Comparison of ENCODE assay signal across 24 cellular contexts in the genomic region with DNA sequence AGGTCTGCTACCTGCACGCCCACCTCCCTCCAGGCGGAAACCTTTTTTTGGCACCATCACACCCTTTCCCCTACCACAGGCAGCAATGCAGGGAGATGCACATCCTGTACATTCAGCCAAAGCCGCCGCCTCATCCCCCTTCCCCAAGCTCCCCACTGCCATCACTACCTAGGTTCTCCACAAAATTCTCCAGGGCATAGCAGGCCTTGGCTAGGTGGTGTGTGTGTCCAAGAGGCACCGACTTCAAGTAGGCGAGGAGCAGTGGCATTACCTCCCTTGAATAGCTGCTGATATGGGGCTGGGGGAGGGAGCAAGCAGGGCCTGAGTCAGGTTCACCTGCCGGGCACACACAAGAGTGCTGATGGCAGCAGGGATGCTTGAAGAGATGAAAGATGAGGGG. TPM values are rescaled to one million over a fixed set of nuclear protein-coding genes. Genes with fewer than 3 reads are reported as not detected.
DNase-seq lines count a peak whose midpoint lies in the region; ATAC-seq, FAIRE-seq and TF ChIP-seq lines count a peak whose summit lies in the region.
"Had no signal": no experiment of that assay in that cellular context is flagged by ENCODE, and none has a peak within 500 bp of the region (broad histone marks: within the 10 kb centered on the region; RNA-seq: fewer than 3 reads in every experiment).

No MANE protein-coding gene starts in this region.

- no peak overlapping the region for H2BK12ac ChIP-seq in neuronal stem cell (ENCODE audit: low read length)

- TF ChIP-seq CTCF in Caco-2 (IDR thresholded peaks at IDR 0.05; ENCODE audit: insufficient read depth in 1 of 2, low read depth in 1 of 2, low read length in 1 of 2, severe bottlenecking in 1 of 2, unreplicated experiment in 1 of 2) = no peak
- no peak for TF ChIP-seq CTCF in HepG2 (CRISPR knock-in tag; IDR thresholded peaks at IDR 0.05)
- no peak for TF ChIP-seq CTCF in Calu3 (IDR thresholded peaks at IDR 0.05; ENCODE audit: unreplicated experiment)
- TF ChIP-seq CTCF in heart left ventricle (IDR thresholded peaks at IDR 0.05) = no peak

- peaks cover 3% of the 10 kb centered on the region for H3K36me3 ChIP-seq in Caco-2 (ENCODE audit: control insufficient read depth, insufficient read depth, low read length)
- peaks cover 73 to 77% of the 10 kb centered on the region in 2 experiments for H3K36me3 ChIP-seq in HepG2 (replicated peaks in 1 of 2; ENCODE audit: control insufficient read depth in 1 of 2, insufficient read depth in 2 of 2, low read length in 2 of 2)
- peaks cover 64 to 80% of the 10 kb centered on the region in 2 donors for H3K36me3 ChIP-seq in neuronal stem cell (replicated peaks in 1 of 2; ENCODE audit: control insufficient read depth in 2 of 2, insufficient read depth in 2 of 2, low read length in 2 of 2)
- peaks cover 4 to 76% (median 57%) of the 10 kb centered on the region in 9 donors for H3K36me3 ChIP-seq in heart left ventricle

- H3K79me2 ChIP-seq in HepG2 (ENCODE audit: insufficient read depth, low read length) = peaks cover 15% of the 10 kb centered on the region

- no peak overlapping the region for H4K91ac ChIP-seq in neuronal stem cell (ENCODE audit: low read depth, low read length, poor library complexity)

- H3K4me3 Mint-ChIP-seq in Caco-2 (ENCODE audit: unreplicated experiment) (no peak overlapping the region), Calu3 (ENCODE audit: low read depth, unreplicated experiment) (no peak overlapping the region)
- H3K4me3 Mint-ChIP-seq: GM23338 had no signal

- H3K27ac Mint-ChIP-seq in Caco-2 (ENCODE audit: unreplicated experiment) (peak overlapping the region; percentile 59), Calu3 (ENCODE audit: unreplicated experiment) (no peak overlapping the region)
- H3K27ac Mint-ChIP-seq: GM23338 had no signal

- DNase-seq in Caco-2 (no peak), GM12891 (ENCODE audit: insufficient read length, low spot score) (no peak), HepG2 (ENCODE audit: low spot score) (no peak), neuronal stem cell (ENCODE audit: low spot score) (no peak), Calu3 (no peak), heart left ventricle (no peak), RKO (ENCODE audit: low spot score) (no peak)
- DNase-seq: ACHN; BE2C; C1 segment of cervical spinal cord; CD4-positive, CD25-positive, alpha-beta regulatory T cell; CD8-positive, alpha-beta memory T cell; COR-L47; DND-41; EL; HCEC 1CT; IMR-90 had no signal

- WGBS in HepG2 (ENCODE audit: low lambda C conversion rate) = 97% methylated on average over 7 of the region's 7 CpGs
- WGBS in neuronal stem cell (ENCODE audit: extremely low coverage in 2 of 2, insufficient read length in 2 of 2, insufficient replicate concordance in 1 of 2), 2 donors = no CpG with 5 or more reads among the region's 7 CpGs
- WGBS in heart left ventricle, 4 donors = 94 to 97% (median 95%) methylated on average over 7 of the region's 7 CpGs

- ATAC-seq in HepG2 (no peak), heart left ventricle (no peak)
- ATAC-seq: GM23338, K562 had no signal

- H3K27me3 Mint-ChIP-seq in Caco-2 (ENCODE audit: insufficient read depth, unreplicated experiment) (no peaks in the 10 kb centered on the region), Calu3 (ENCODE audit: unreplicated experiment) (no peaks in the 10 kb centered on the region)
- H3K27me3 Mint-ChIP-seq: CD8-positive, alpha-beta memory T cell had no signal

- TF ChIP-seq EP300 in HepG2 (IDR thresholded peaks at IDR 0.05; ENCODE audit: low read depth in 2 of 2, low read length in 2 of 2) = no peak
- no peak for TF ChIP-seq EP300 in HepG2 (CRISPR knock-in tag; IDR thresholded peaks at IDR 0.05; ENCODE audit: borderline replicate concordance)

- CTCF ChIA-PET in Caco-2 (lab: Charles Lee) = no interaction called here
- CTCF ChIA-PET in HepG2 (lab: Yijun Ruan, JAX; ENCODE audit: low intra/inter-chr PET ratio, low total read pairs) = no interaction called here
- CTCF ChIA-PET in Calu3 (lab: Charles Lee) = no interaction called here

- peak overlapping the region; percentile 20 for H2BK5ac ChIP-seq in neuronal stem cell (ENCODE audit: low read length)

- H3K18ac ChIP-seq in neuronal stem cell (ENCODE audit: low read length) = no peak overlapping the region

- H3K4me2 ChIP-seq in HepG2 (ENCODE audit: low read depth, low read length) (no peak overlapping the region), neuronal stem cell (ENCODE audit: insufficient read depth, low read length, poor library complexity, severe bottlenecking) (no peak overlapping the region)
- H3K4me2 ChIP-seq: GM23338 had no signal

- no peaks in the 10 kb centered on the region for H3K9me3 Mint-ChIP-seq in Caco-2 (ENCODE audit: unreplicated experiment)
- no peaks in the 10 kb centered on the region for H3K9me3 Mint-ChIP-seq in Calu3 (ENCODE audit: low read depth, unreplicated experiment)
- H3K9me3 Mint-ChIP-seq: CD4-positive, CD25-positive, alpha-beta regulatory T cell; CD8-positive, alpha-beta memory T cell had no signal

- H3K27ac ChIP-seq in HepG2 (ENCODE audit: extremely low read length, insufficient read depth, low read length) (no peak overlapping the region), neuronal stem cell (replicated peaks; ENCODE audit: low read length) (no peak overlapping the region), heart left ventricle (no peak overlapping the region)
- H3K27ac ChIP-seq: HL-60 had no signal

- no peak overlapping the region for H3K14ac ChIP-seq in neuronal stem cell (ENCODE audit: low read length)

- no peaks in the 10 kb centered on the region for H3K27me3 ChIP-seq in Caco-2 (replicated peaks; ENCODE audit: control insufficient read depth, insufficient read depth, low read length)
- H3K27me3 ChIP-seq in HepG2 (ENCODE audit: control insufficient read depth in 1 of 2, insufficient read depth in 2 of 2, low read length in 2 of 2) = no peaks in the 10 kb centered on the region
- no peaks in the 10 kb centered on the region for H3K27me3 ChIP-seq in neuronal stem cell (ENCODE audit: control insufficient read depth in 3 of 3, insufficient read depth in 3 of 3, low read depth in 1 of 3, low read length in 3 of 3)
- H3K27me3 ChIP-seq in heart left ventricle = no peaks in the 10 kb centered on the region
- H3K27me3 ChIP-seq: BE2C had no signal

- H3K4me3 ChIP-seq in Caco-2 (ENCODE audit: low read depth, low read length) (no peak overlapping the region), HepG2 (replicated peaks in 1 of 3; ENCODE audit: insufficient read depth in 1 of 3, low read depth in 2 of 3, low read length in 3 of 3) (no peak overlapping the region), neuronal stem cell (ENCODE audit: low read length in 2 of 2) (no peak overlapping the region), heart left ventricle (no peak overlapping the region)
- H3K4me3 ChIP-seq: GM23338, K562 had no signal

- H3K36me3 Mint-ChIP-seq in Caco-2 (ENCODE audit: insufficient read depth, unreplicated experiment) (peaks cover 62% of the 10 kb centered on the region), Calu3 (ENCODE audit: insufficient read depth, unreplicated experiment) (peaks cover 78% of the 10 kb centered on the region)

- intact Hi-C loops in Caco-2 (cut with micrococcal nuclease; ENCODE audit: unreplicated experiment) (no loop called here), HepG2 (cut with micrococcal nuclease; ENCODE audit: unreplicated experiment) (no loop called here), Calu3 (cut with micrococcal nuclease; ENCODE audit: unreplicated experiment) (no loop called here), heart left ventricle (cut with DNase I) (no loop called here)

- no peak for TF ChIP-seq RAD21 in HepG2 (CRISPR knock-in tag; IDR thresholded peaks at IDR 0.05)

- no peak overlapping the region for H3K4ac ChIP-seq in neuronal stem cell (ENCODE audit: low read length)

- H3K23ac ChIP-seq in neuronal stem cell (ENCODE audit: low read depth, low read length, poor library complexity) = no peak overlapping the region

- no TSS peak for BruUV-seq in Caco-2 (replicated peaks; lab: Mats Ljungman, UMichigan)
- no TSS peak for BruUV-seq in HepG2 (replicated peaks; lab: Mats Ljungman, UMichigan)
- BruUV-seq in Calu3 (replicated peaks; lab: Mats Ljungman, UMichigan) = no TSS peak

- H3K9me3 ChIP-seq in Caco-2 (no peaks in the 10 kb centered on the region), HepG2 (ENCODE audit: low read length) (no peaks in the 10 kb centered on the region), neuronal stem cell (replicated peaks in 1 of 2; ENCODE audit: control insufficient read depth in 2 of 2, insufficient read depth in 1 of 2, low read depth in 1 of 2, low read length in 2 of 2) (no peaks in the 10 kb centered on the region), heart left ventricle (no peaks in the 10 kb centered on the region)
- H3K9me3 ChIP-seq: BE2C had no signal

- H2BK120ac ChIP-seq in neuronal stem cell (ENCODE audit: low read depth, low read length) = no peak overlapping the region

- H3K9ac ChIP-seq in HepG2 (ENCODE audit: insufficient read depth, low read depth, low read length) (no peak overlapping the region), neuronal stem cell (ENCODE audit: low read depth, low read length, poor library complexity) (peak overlapping the region; percentile 34)

- no peak overlapping the region for H2AFZ ChIP-seq in HepG2 (ENCODE audit: low read length)
- H2AFZ ChIP-seq in neuronal stem cell (ENCODE audit: low read length) = no peak overlapping the region
- H2AFZ ChIP-seq: GM23338 had no signal

- no peaks in the 10 kb centered on the region for H4K20me1 ChIP-seq in HepG2 (ENCODE audit: insufficient read depth, low read length)

- no peaks in the 10 kb centered on the region for H3K4me1 ChIP-seq in Caco-2
- peaks cover 24% of the 10 kb centered on the region for H3K4me1 ChIP-seq in HepG2 (ENCODE audit: insufficient read depth, low read length)
- H3K4me1 ChIP-seq in neuronal stem cell (ENCODE audit: control insufficient read depth in 2 of 2, insufficient read depth in 1 of 2, low read depth in 1 of 2, low read length in 2 of 2) = peaks cover 4 to 7% of the 10 kb centered on the region in 2 donors
- peaks cover 0 to 31% (median 17%) of the 10 kb centered on the region in 12 donors for H3K4me1 ChIP-seq in heart left ventricle
- H3K4me1 ChIP-seq: BE2C had no signal

- TF ChIP-seq POLR2A in GM12891 (IDR thresholded peaks at IDR 0.05; ENCODE audit: low read depth, low read length) = no peak
- TF ChIP-seq POLR2A in HepG2 (IDR thresholded peaks at IDR 0.05; ENCODE audit: insufficient read depth in 1 of 2, low read depth in 2 of 2, low read length in 2 of 2) = no peak; a peak in 1 of 4 replicates
- TF ChIP-seq POLR2A in heart left ventricle (IDR thresholded peaks at IDR 0.05) = no peak

- H2BK15ac ChIP-seq in neuronal stem cell (ENCODE audit: low read length) = no peak overlapping the region

- no peak overlapping the region for H4K8ac ChIP-seq in neuronal stem cell (ENCODE audit: low read depth, low read length)

- in situ Hi-C loops in HepG2 (cut with HindIII; ENCODE audit: extremely low pct_ligation_motif_present, low pct_unique_long_range_greater_than_20kb) = no loop called here

- FAIRE-seq in GM12891 (lab: Jason Lieb, UNC) (no peak), HepG2 (lab: Jason Lieb, UNC) (no peak)
- FAIRE-seq: A204.1, H54, K562 had no signal

- H3K79me1 ChIP-seq in neuronal stem cell (ENCODE audit: low read depth, low read length) = peaks cover 11% of the 10 kb centered on the region

- H3K4me1 Mint-ChIP-seq in Caco-2 (ENCODE audit: low read depth, unreplicated experiment) (peaks cover 14% of the 10 kb centered on the region), Calu3 (ENCODE audit: low read depth, unreplicated experiment) (peaks cover 22% of the 10 kb centered on the region)

- POLR2A ChIA-PET in Caco-2 (lab: Charles Lee) = no interaction called here
- POLR2A ChIA-PET in HepG2 (lab: Yijun Ruan, JAX) = interaction anchor here (0.9 to 8.1 kb wide), 7 partner anchors 10 to 44 kb away, joined by 3 to 53 read pairs (median 4); partner anchors contain the start of genes CHMP4A, EMC9, IRF9 and TM9SF1

- H2AK5ac ChIP-seq in neuronal stem cell (ENCODE audit: low read depth, low read length) = no peak overlapping the region

RNA-seq across cellular contexts. Expression of gene IPO4, which starts 3.6 kb away (rescaled TPM):
- total RNA-seq in Caco-2 (2022) = 85.4 and 95.8 TPM in 2 replicates
- polyA plus RNA-seq in GM12891 (2012; ENCODE audit: low read depth, missing spikeins) = 37.2 TPM
- 149 and 179 TPM in 2 replicates for total RNA-seq in HepG2 (2016; rRNA removed; fragmentation: Illumina TruSeq; extraction: Trizol)
- 58.9 and 61.8 TPM in 2 replicates for total RNA-seq in HepG2 (2016; cell fraction: cytosol; rRNA removed; fragmentation: Illumina TruSeq; extraction: Trizol; ENCODE audit: low read depth)
- total RNA-seq in HepG2 (2016; cell fraction: insoluble cytoplasmic fraction; rRNA removed; fragmentation: Illumina TruSeq; extraction: Trizol) = 119 and 190 TPM in 2 replicates
- total RNA-seq in HepG2 (2016; cell fraction: membrane; rRNA removed; fragmentation: Illumina TruSeq; extraction: Trizol) = 54.8 and 63.8 TPM in 2 replicates
- 147 and 162 TPM in 2 replicates for total RNA-seq in HepG2 (2016; cell fraction: nucleus; rRNA removed; fragmentation: Illumina TruSeq; extraction: Trizol)
- 37.4 and 39.0 TPM in 2 replicates for polyA plus RNA-seq in HepG2 (2011; rRNA removed)
- 22.1 and 40.0 TPM in 2 replicates for polyA plus RNA-seq in HepG2 (2011; cell fraction: cytosol; rRNA removed)
- 186 and 239 TPM in 2 replicates for polyA plus RNA-seq in HepG2 (2011; cell fraction: nucleus; rRNA removed)
- 42.9 and 46.8 TPM in 2 replicates for polyA plus RNA-seq in HepG2 (2012)
- polyA plus RNA-seq in HepG2 (2016; cell fraction: cytosol; fragmentation: Illumina TruSeq; extraction: Trizol; ENCODE audit: low read depth) = 17.6 and 17.8 TPM in 2 replicates
- 88.5 and 118 TPM in 2 replicates for polyA plus RNA-seq in HepG2 (2016; cell fraction: insoluble cytoplasmic fraction; fragmentation: Illumina TruSeq; extraction: Trizol; ENCODE audit: low read depth)
- 32.2 and 38.2 TPM in 2 replicates for polyA plus RNA-seq in HepG2 (2016; cell fraction: membrane; fragmentation: Illumina TruSeq; extraction: Trizol; ENCODE audit: low read depth)
- 185 and 227 TPM in 2 replicates for polyA plus RNA-seq in HepG2 (2016; cell fraction: nucleus; fragmentation: Illumina TruSeq; extraction: Trizol; ENCODE audit: insufficient read depth, low read depth)
- 52.8 and 135 TPM in 2 replicates for polyA minus RNA-seq in HepG2 (2011; rRNA and poly(A)+ RNA removed; ENCODE audit: low replicate concordance)
- polyA minus RNA-seq in HepG2 (2011; cell fraction: cytosol; rRNA and poly(A)+ RNA removed) = 34.0 and 43.7 TPM in 2 replicates
- polyA minus RNA-seq in HepG2 (2011; cell fraction: nucleus; rRNA and poly(A)+ RNA removed) = 176 and 190 TPM in 2 replicates
- 17.5 TPM for polyA plus RNA-seq in neuronal stem cell (2013, experiment 1 of 2)
- polyA plus RNA-seq in neuronal stem cell (2013, experiment 2 of 2) = 17.9 TPM
- 82.6 and 86.4 TPM in 2 replicates for total RNA-seq in Calu3 (2022)
- total RNA-seq in heart left ventricle = 10 to 100 TPM in 8 of 9 donors, 1 to 10 TPM in 1; 9.1 to 25.6 (median 17.2) TPM
- 10 to 100 TPM in 1 of 2 donors, 1 to 10 TPM in 1; 1.8 to 40.0 TPM for polyA plus RNA-seq in heart left ventricle

RNA-seq across cellular contexts. Expression of gene TM9SF1, which starts 10.2 kb away (rescaled TPM):
- total RNA-seq in Caco-2 (2022) (41.9 and 47.1 TPM in 2 replicates), HepG2 (2016; rRNA removed; fragmentation: Illumina TruSeq; extraction: Trizol) (56.4 and 110 TPM in 2 replicates), Calu3 (2022) (68.0 and 70.9 TPM in 2 replicates), heart left ventricle (10 to 100 TPM; 15.4 to 32.3 (median 26.3) TPM)
- 14.7 TPM for polyA plus RNA-seq in GM12891 (2012; ENCODE audit: low read depth, missing spikeins)
- 19.9 and 23.1 TPM in 2 replicates for total RNA-seq in HepG2 (2016; cell fraction: cytosol; rRNA removed; fragmentation: Illumina TruSeq; extraction: Trizol; ENCODE audit: low read depth)
- 52.8 and 116 TPM in 2 replicates for total RNA-seq in HepG2 (2016; cell fraction: insoluble cytoplasmic fraction; rRNA removed; fragmentation: Illumina TruSeq; extraction: Trizol)
- 50.6 and 55.0 TPM in 2 replicates for total RNA-seq in HepG2 (2016; cell fraction: membrane; rRNA removed; fragmentation: Illumina TruSeq; extraction: Trizol)
- total RNA-seq in HepG2 (2016; cell fraction: nucleus; rRNA removed; fragmentation: Illumina TruSeq; extraction: Trizol) = 105 and 124 TPM in 2 replicates
- polyA plus RNA-seq in HepG2 (2011; rRNA removed) (83.2 and 85.1 TPM in 2 replicates), heart left ventricle (10 to 100 TPM in 1 of 2 donors, 1 to 10 TPM in 1; 6.1 to 52.8 TPM)
- polyA plus RNA-seq in HepG2 (2011; cell fraction: cytosol; rRNA removed) = 99.8 and 110 TPM in 2 replicates
- 60.5 and 61.2 TPM in 2 replicates for polyA plus RNA-seq in HepG2 (2011; cell fraction: nucleus; rRNA removed)
- 37.9 and 82.6 TPM in 2 replicates for polyA plus RNA-seq in HepG2 (2012)
- polyA plus RNA-seq in HepG2 (2016; cell fraction: cytosol; fragmentation: Illumina TruSeq; extraction: Trizol; ENCODE audit: low read depth) = 25.1 and 31.5 TPM in 2 replicates
- polyA plus RNA-seq in HepG2 (2016; cell fraction: insoluble cytoplasmic fraction; fragmentation: Illumina TruSeq; extraction: Trizol; ENCODE audit: low read depth) = 44.2 and 50.2 TPM in 2 replicates
- 32.9 and 38.1 TPM in 2 replicates for polyA plus RNA-seq in HepG2 (2016; cell fraction: membrane; fragmentation: Illumina TruSeq; extraction: Trizol; ENCODE audit: low read depth)
- 112 and 131 TPM in 2 replicates for polyA plus RNA-seq in HepG2 (2016; cell fraction: nucleus; fragmentation: Illumina TruSeq; extraction: Trizol; ENCODE audit: insufficient read depth, low read depth)
- polyA minus RNA-seq in HepG2 (2011; rRNA and poly(A)+ RNA removed; ENCODE audit: low replicate concordance) = 117 and 251 TPM in 2 replicates
- polyA minus RNA-seq in HepG2 (2011; cell fraction: cytosol; rRNA and poly(A)+ RNA removed) = 36.8 and 39.3 TPM in 2 replicates
- 51.2 and 53.7 TPM in 2 replicates for polyA minus RNA-seq in HepG2 (2011; cell fraction: nucleus; rRNA and poly(A)+ RNA removed)
- polyA plus RNA-seq in neuronal stem cell (2013, experiment 1 of 2) = 20.4 TPM
- polyA plus RNA-seq in neuronal stem cell (2013, experiment 2 of 2) = 19.4 TPM

RNA-seq across cellular contexts. Expression of gene REC8, which starts 13.1 kb away (rescaled TPM):
- total RNA-seq in Caco-2 (2022) = 8.4 and 10.6 TPM in 2 replicates
- polyA plus RNA-seq in GM12891 (2012; ENCODE audit: low read depth, missing spikeins) = 55.7 TPM
- 3.4 TPM in 1 of 2 replicates, not detected in the other for total RNA-seq in HepG2 (2016; rRNA removed; fragmentation: Illumina TruSeq; extraction: Trizol)
- total RNA-seq in HepG2 (2016; cell fraction: cytosol; rRNA removed; fragmentation: Illumina TruSeq; extraction: Trizol; ENCODE audit: low read depth) = 0.88 and 2.8 TPM in 2 replicates
- 4.4 TPM in 1 of 2 replicates, not detected in the other for total RNA-seq in HepG2 (2016; cell fraction: insoluble cytoplasmic fraction; rRNA removed; fragmentation: Illumina TruSeq; extraction: Trizol)
- total RNA-seq in HepG2 (2016; cell fraction: membrane; rRNA removed; fragmentation: Illumina TruSeq; extraction: Trizol) = 0.65 and 1.1 TPM in 2 replicates
- 3.5 and 4.1 TPM in 2 replicates for total RNA-seq in HepG2 (2016; cell fraction: nucleus; rRNA removed; fragmentation: Illumina TruSeq; extraction: Trizol)
- 14.7 and 17.3 TPM in 2 replicates for polyA plus RNA-seq in HepG2 (2011; rRNA removed)
- polyA plus RNA-seq in HepG2 (2011; cell fraction: cytosol; rRNA removed) = 1.6 and 1.9 TPM in 2 replicates
- polyA plus RNA-seq in HepG2 (2011; cell fraction: nucleus; rRNA removed) = 115 and 125 TPM in 2 replicates
- 11.8 and 22.4 TPM in 2 replicates for polyA plus RNA-seq in HepG2 (2012)
- 0.43 and 1.0 TPM in 2 replicates for polyA plus RNA-seq in HepG2 (2016; cell fraction: cytosol; fragmentation: Illumina TruSeq; extraction: Trizol; ENCODE audit: low read depth)
- 0.52 TPM in 1 of 2 replicates, not detected in the other for polyA plus RNA-seq in HepG2 (2016; cell fraction: insoluble cytoplasmic fraction; fragmentation: Illumina TruSeq; extraction: Trizol; ENCODE audit: low read depth)
- 0.33 and 0.55 TPM in 2 replicates for polyA plus RNA-seq in HepG2 (2016; cell fraction: membrane; fragmentation: Illumina TruSeq; extraction: Trizol; ENCODE audit: low read depth)
- polyA plus RNA-seq in HepG2 (2016; cell fraction: nucleus; fragmentation: Illumina TruSeq; extraction: Trizol; ENCODE audit: insufficient read depth, low read depth) = 13.8 and 21.1 TPM in 2 replicates
- 4.1 and 10.9 TPM in 2 replicates for polyA minus RNA-seq in HepG2 (2011; rRNA and poly(A)+ RNA removed; ENCODE audit: low replicate concordance)
- polyA minus RNA-seq in HepG2 (2011; cell fraction: cytosol; rRNA and poly(A)+ RNA removed) = 1.6 TPM in 1 of 2 replicates, not detected in the other
- 30.3 and 38.2 TPM in 2 replicates for polyA minus RNA-seq in HepG2 (2011; cell fraction: nucleus; rRNA and poly(A)+ RNA removed)
- polyA plus RNA-seq in neuronal stem cell (2013, experiment 1 of 2) = 82.2 TPM
- 80.0 TPM for polyA plus RNA-seq in neuronal stem cell (2013, experiment 2 of 2)
- 37.5 and 42.7 TPM in 2 replicates for total RNA-seq in Calu3 (2022)
- total RNA-seq in heart left ventricle = 10 to 100 TPM in 2 of 9 donors, 1 to 10 TPM in 6, under 1 TPM in 1; 0.32 to 25.3 (median 4.4) TPM
- polyA plus RNA-seq in heart left ventricle = 1 to 10 TPM; 2.2 to 4.8 TPM

RNA-seq across cellular contexts. Expression of gene TSSK4, which starts 20.5 kb away (rescaled TPM):
- total RNA-seq in Caco-2 (2022) (not detected in 2 replicates), HepG2 (2016; rRNA removed; fragmentation: Illumina TruSeq; extraction: Trizol) (0.44 TPM in 1 of 2 replicates, not detected in the other), Calu3 (2022) (0.47 TPM in 1 of 2 replicates, not detected in the other), heart left ventricle (under 1 TPM in 1 of 9 donors, not detected in 8; 0.19 TPM)
- 2.0 TPM for polyA plus RNA-seq in GM12891 (2012; ENCODE audit: low read depth, missing spikeins)
- total RNA-seq in HepG2 (2016; cell fraction: cytosol; rRNA removed; fragmentation: Illumina TruSeq; extraction: Trizol; ENCODE audit: low read depth) = not detected in 2 replicates
- 0.19 TPM in 1 of 2 replicates, not detected in the other for total RNA-seq in HepG2 (2016; cell fraction: insoluble cytoplasmic fraction; rRNA removed; fragmentation: Illumina TruSeq; extraction: Trizol)
- not detected in 2 replicates for total RNA-seq in HepG2 (2016; cell fraction: membrane; rRNA removed; fragmentation: Illumina TruSeq; extraction: Trizol)
- total RNA-seq in HepG2 (2016; cell fraction: nucleus; rRNA removed; fragmentation: Illumina TruSeq; extraction: Trizol) = 0.78 TPM in 1 of 2 replicates, not detected in the other
- polyA plus RNA-seq in HepG2 (2011; rRNA removed) (0.08 and 0.14 TPM in 2 replicates), heart left ventricle (under 1 TPM in 1 of 2 donors, not detected in 1; 0.23 TPM)
- polyA plus RNA-seq in HepG2 (2011; cell fraction: cytosol; rRNA removed) = 0.04 and 0.10 TPM in 2 replicates
- 1.0 and 1.1 TPM in 2 replicates for polyA plus RNA-seq in HepG2 (2011; cell fraction: nucleus; rRNA removed)
- 3.3 and 4.1 TPM in 2 replicates for polyA plus RNA-seq in HepG2 (2012)
- polyA plus RNA-seq in HepG2 (2016; cell fraction: cytosol; fragmentation: Illumina TruSeq; extraction: Trizol; ENCODE audit: low read depth) = 0.21 TPM in 1 of 2 replicates, not detected in the other
- polyA plus RNA-seq in HepG2 (2016; cell fraction: insoluble cytoplasmic fraction; fragmentation: Illumina TruSeq; extraction: Trizol; ENCODE audit: low read depth) = not detected in 2 replicates
- polyA plus RNA-seq in HepG2 (2016; cell fraction: membrane; fragmentation: Illumina TruSeq; extraction: Trizol; ENCODE audit: low read depth) = 0.26 TPM in 1 of 2 replicates, not detected in the other
- not detected in 2 replicates for polyA plus RNA-seq in HepG2 (2016; cell fraction: nucleus; fragmentation: Illumina TruSeq; extraction: Trizol; ENCODE audit: insufficient read depth, low read depth)
- polyA minus RNA-seq in HepG2 (2011; rRNA and poly(A)+ RNA removed; ENCODE audit: low replicate concordance) = 1.7 and 2.4 TPM in 2 replicates
- not detected in 2 replicates for polyA minus RNA-seq in HepG2 (2011; cell fraction: cytosol; rRNA and poly(A)+ RNA removed)
- 3.2 and 5.0 TPM in 2 replicates for polyA minus RNA-seq in HepG2 (2011; cell fraction: nucleus; rRNA and poly(A)+ RNA removed)
- 0.06 TPM for polyA plus RNA-seq in neuronal stem cell (2013, experiment 1 of 2)
- polyA plus RNA-seq in neuronal stem cell (2013, experiment 2 of 2) = 0.07 TPM
- total RNA-seq: G401, HT1080, IMR-90, K562 had no signal
- polyA plus RNA-seq: IMR-90 had no signal

RNA-seq across cellular contexts. Expression of gene IRF9, which starts 23.9 kb away (rescaled TPM):
- total RNA-seq in Caco-2 (2022) (54.1 and 55.4 TPM in 2 replicates), HepG2 (2016; rRNA removed; fragmentation: Illumina TruSeq; extraction: Trizol) (13.8 and 14.9 TPM in 2 replicates), Calu3 (2022) (124 and 184 TPM in 2 replicates), heart left ventricle (100 to 1,000 TPM in 1 of 9 donors, 10 to 100 TPM in 8; 23.4 to 169 (median 29.8) TPM)
- polyA plus RNA-seq in GM12891 (2012; ENCODE audit: low read depth, missing spikeins) = 115 TPM
- total RNA-seq in HepG2 (2016; cell fraction: cytosol; rRNA removed; fragmentation: Illumina TruSeq; extraction: Trizol; ENCODE audit: low read depth) = 13.0 and 16.4 TPM in 2 replicates
- total RNA-seq in HepG2 (2016; cell fraction: insoluble cytoplasmic fraction; rRNA removed; fragmentation: Illumina TruSeq; extraction: Trizol) = 11.5 and 20.0 TPM in 2 replicates
- total RNA-seq in HepG2 (2016; cell fraction: membrane; rRNA removed; fragmentation: Illumina TruSeq; extraction: Trizol) = 9.6 and 12.0 TPM in 2 replicates
- total RNA-seq in HepG2 (2016; cell fraction: nucleus; rRNA removed; fragmentation: Illumina TruSeq; extraction: Trizol) = 24.8 and 26.7 TPM in 2 replicates
- polyA plus RNA-seq in HepG2 (2011; rRNA removed) (49.7 and 60.9 TPM in 2 replicates), heart left ventricle (10 to 100 TPM; 26.6 to 30.4 TPM)
- 22.0 and 25.7 TPM in 2 replicates for polyA plus RNA-seq in HepG2 (2011; cell fraction: cytosol; rRNA removed)
- 220 and 221 TPM in 2 replicates for polyA plus RNA-seq in HepG2 (2011; cell fraction: nucleus; rRNA removed)
- 25.5 and 30.7 TPM in 2 replicates for polyA plus RNA-seq in HepG2 (2012)
- polyA plus RNA-seq in HepG2 (2016; cell fraction: cytosol; fragmentation: Illumina TruSeq; extraction: Trizol; ENCODE audit: low read depth) = 3.8 and 5.2 TPM in 2 replicates
- 8.6 and 12.0 TPM in 2 replicates for polyA plus RNA-seq in HepG2 (2016; cell fraction: insoluble cytoplasmic fraction; fragmentation: Illumina TruSeq; extraction: Trizol; ENCODE audit: low read depth)
- polyA plus RNA-seq in HepG2 (2016; cell fraction: membrane; fragmentation: Illumina TruSeq; extraction: Trizol; ENCODE audit: low read depth) = 5.8 and 6.6 TPM in 2 replicates
- polyA plus RNA-seq in HepG2 (2016; cell fraction: nucleus; fragmentation: Illumina TruSeq; extraction: Trizol; ENCODE audit: insufficient read depth, low read depth) = 78.7 and 84.9 TPM in 2 replicates
- 41.1 and 128 TPM in 2 replicates for polyA minus RNA-seq in HepG2 (2011; rRNA and poly(A)+ RNA removed; ENCODE audit: low replicate concordance)
- 24.4 and 32.8 TPM in 2 replicates for polyA minus RNA-seq in HepG2 (2011; cell fraction: cytosol; rRNA and poly(A)+ RNA removed)
- polyA minus RNA-seq in HepG2 (2011; cell fraction: nucleus; rRNA and poly(A)+ RNA removed) = 84.8 and 144 TPM in 2 replicates
- 8.0 TPM for polyA plus RNA-seq in neuronal stem cell (2013, experiment 1 of 2)
- 7.1 TPM for polyA plus RNA-seq in neuronal stem cell (2013, experiment 2 of 2)
